ENCODE assay signal across 16 cellular contexts in the genomic region with DNA sequence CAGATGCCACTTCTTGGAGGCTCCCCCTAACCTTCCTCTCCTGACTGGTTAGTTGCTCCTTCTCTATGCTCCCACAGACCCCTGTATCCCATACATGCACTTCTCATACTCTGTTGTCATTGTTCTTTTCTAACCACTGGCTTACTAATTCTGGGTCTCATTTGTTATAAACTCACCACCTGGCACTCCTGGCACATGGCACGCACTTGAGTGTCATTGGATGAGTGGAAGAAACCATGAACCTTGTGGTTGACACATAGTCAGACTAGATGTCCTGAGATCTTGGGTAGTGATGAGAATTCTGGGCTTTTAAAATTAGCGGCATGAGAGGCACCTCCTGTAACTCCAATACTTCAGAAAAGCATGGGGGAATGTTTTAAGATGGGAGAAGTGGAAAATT. TPM values are rescaled to one million over a fixed set of nuclear protein-coding genes. Genes with fewer than 3 reads are reported as not detected.
DNase-seq lines count a peak whose midpoint lies in the region; ATAC-seq and TF ChIP-seq lines count a peak whose summit lies in the region.
"Had no signal": no experiment of that assay in that cellular context is flagged by ENCODE, and none has a peak within 500 bp of the region (broad histone marks: within the 10 kb centered on the region; RNA-seq: fewer than 3 reads in every experiment).

No MANE protein-coding gene starts in this region.

- peak overlapping the region; percentile 63 for H3K27ac Mint-ChIP-seq in activated CD8-positive, alpha-beta T cell treated with anti-CD3 and anti-CD28 coated beads for 36 hours
- H3K27ac Mint-ChIP-seq in activated CD8-positive, alpha-beta T cell treated with anti-CD3 and anti-CD28 coated beads, Interleukin-2, amount 10 ng/mL, durations not matched to agents 7 days and 5 days, result no peak overlapping the region
- H3K27ac Mint-ChIP-seq in activated T-helper 17 cell treated with anti-CD3 and anti-CD28 coated beads, Interleukin-2, amount 50 U/mL, for 72 hours, result peak overlapping the region; percentile 61

- no peak overlapping the region for H3K9ac ChIP-seq in BLaER1 treated with 17β-estradiol and CSF1 and Interleukin-3, amounts not matched to agents 10 nM and 100 nM
- H3K9ac ChIP-seq: BLaER1, KMS-11 had no signal

- POLR2A ChIA-PET in activated CD8-positive, alpha-beta T cell treated with anti-CD3 and anti-CD28 coated beads for 36 hours (lab: Charles Lee), result no interaction called here
- POLR2A ChIA-PET in activated CD8-positive, alpha-beta T cell treated with anti-CD3 and anti-CD28 coated beads, Interleukin-2, amount 10 ng/mL, durations not matched to agents 7 days and 5 days (lab: Charles Lee), result no interaction called here

- no peaks in the 10 kb centered on the region for H4K20me1 ChIP-seq in BLaER1 treated with 17β-estradiol and CSF1 and Interleukin-3, amounts not matched to agents 10 nM and 100 nM
- H4K20me1 ChIP-seq: BLaER1 had no signal

- peaks cover 33 to 55% (median 45%) of the 10 kb centered on the region in 10 experiments for H3K4me1 ChIP-seq in BLaER1 treated with 17β-estradiol and CSF1 and Interleukin-3, amounts not matched to agents 10 nM and 100 nM

- peaks cover 40% of the 10 kb centered on the region for H3K4me1 Mint-ChIP-seq in activated CD8-positive, alpha-beta T cell treated with anti-CD3 and anti-CD28 coated beads for 36 hours (ENCODE audit: low read depth)
- H3K4me1 Mint-ChIP-seq in activated CD8-positive, alpha-beta T cell treated with anti-CD3 and anti-CD28 coated beads, Interleukin-2, amount 10 ng/mL, durations not matched to agents 7 days and 5 days (ENCODE audit: low read depth), result peaks cover 36% of the 10 kb centered on the region
- H3K4me1 Mint-ChIP-seq in activated T-helper 17 cell treated with anti-CD3 and anti-CD28 coated beads, Interleukin-2, amount 50 U/mL, for 72 hours, result peaks cover 28% of the 10 kb centered on the region

- no peaks in the 10 kb centered on the region for H3K36me3 ChIP-seq in BLaER1 treated with 17β-estradiol and CSF1 and Interleukin-3, amounts not matched to agents 10 nM and 100 nM
- H3K36me3 ChIP-seq: BLaER1 had no signal

- peak; percentile 23 for DNase-seq in activated CD8-positive, alpha-beta T cell treated with anti-CD3 and anti-CD28 coated beads for 36 hours
- DNase-seq in activated CD8-positive, alpha-beta T cell treated with anti-CD3 and anti-CD28 coated beads, Interleukin-2, amount 10 ng/mL, durations not matched to agents 7 days and 5 days, result no peak
- DNase-seq in myocyte (ENCODE audit: low read depth) (peak; percentile 73), left ventricle myocardium superior (no peak), amygdala (lab: John Stamatoyannopoulos, UW) (no peak), NCI-H524 (lab: John Stamatoyannopoulos, UW) (no peak)
- DNase-seq: GF-D8, GOT3, NCI-H1436 treated with DMSO at 0.1 percent for 48 hours, NCI-H2029 treated with DMSO at 0.1 percent for 48 hours, NCI-H2171 treated with DMSO at 0.1 percent for 48 hours, NCI-H510A had no signal

- no peak overlapping the region for H3K4me3 Mint-ChIP-seq in activated CD8-positive, alpha-beta T cell treated with anti-CD3 and anti-CD28 coated beads for 36 hours
- no peak overlapping the region for H3K4me3 Mint-ChIP-seq in activated CD8-positive, alpha-beta T cell treated with anti-CD3 and anti-CD28 coated beads, Interleukin-2, amount 10 ng/mL, durations not matched to agents 7 days and 5 days
- H3K4me3 Mint-ChIP-seq in activated T-helper 17 cell treated with anti-CD3 and anti-CD28 coated beads, Interleukin-2, amount 50 U/mL, for 72 hours, result no peak overlapping the region

- intact Hi-C loops in activated CD8-positive, alpha-beta T cell treated with anti-CD3 and anti-CD28 coated beads for 36 hours (cut with micrococcal nuclease), result loop anchor here (10.0 kb wide), 1 partner anchor 232 kb away; no protein-coding TSS in a partner anchor
- intact Hi-C loops in left ventricle myocardium superior (cut with micrococcal nuclease), result loop anchor here (10.0 kb wide), 1 partner anchor 232 kb away; no protein-coding TSS in a partner anchor

- ATAC-seq in activated CD8-positive, alpha-beta T cell treated with anti-CD3 and anti-CD28 coated beads for 36 hours, result no peak
- ATAC-seq in activated CD8-positive, alpha-beta T cell treated with anti-CD3 and anti-CD28 coated beads, Interleukin-2, amount 10 ng/mL, durations not matched to agents 7 days and 5 days, result no peak
- peak; percentile 48 for ATAC-seq in activated T-helper 17 cell treated with anti-CD3 and anti-CD28 coated beads, Interleukin-2, amount 50 U/mL, for 72 hours (replicated peaks)
- no peak for ATAC-seq in left ventricle myocardium superior

- peak overlapping the region in 6 of 11 experiments; percentile 1 to 44 (median 22); a peak in 10 of 22 replicates for H3K4me2 ChIP-seq in BLaER1 treated with 17β-estradiol and CSF1 and Interleukin-3, amounts not matched to agents 10 nM and 100 nM
- H3K4me2 ChIP-seq: BLaER1, KMS-11 had no signal

- no peaks in the 10 kb centered on the region for H3K27me3 Mint-ChIP-seq in activated CD8-positive, alpha-beta T cell treated with anti-CD3 and anti-CD28 coated beads for 36 hours
- H3K27me3 Mint-ChIP-seq in activated CD8-positive, alpha-beta T cell treated with anti-CD3 and anti-CD28 coated beads, Interleukin-2, amount 10 ng/mL, durations not matched to agents 7 days and 5 days (ENCODE audit: low read depth), result no peaks in the 10 kb centered on the region
- no peaks in the 10 kb centered on the region for H3K27me3 Mint-ChIP-seq in activated T-helper 17 cell treated with anti-CD3 and anti-CD28 coated beads, Interleukin-2, amount 50 U/mL, for 72 hours

- H3K36me3 Mint-ChIP-seq in activated CD8-positive, alpha-beta T cell treated with anti-CD3 and anti-CD28 coated beads for 36 hours (ENCODE audit: low read depth), result peaks cover 5% of the 10 kb centered on the region
- peaks cover 2% of the 10 kb centered on the region for H3K36me3 Mint-ChIP-seq in activated CD8-positive, alpha-beta T cell treated with anti-CD3 and anti-CD28 coated beads, Interleukin-2, amount 10 ng/mL, durations not matched to agents 7 days and 5 days (ENCODE audit: low read depth)
- H3K36me3 Mint-ChIP-seq in activated T-helper 17 cell treated with anti-CD3 and anti-CD28 coated beads, Interleukin-2, amount 50 U/mL, for 72 hours (ENCODE audit: low read depth), result no peaks in the 10 kb centered on the region

- CTCF ChIA-PET in activated CD8-positive, alpha-beta T cell treated with anti-CD3 and anti-CD28 coated beads for 36 hours (lab: Charles Lee), result no interaction called here
- CTCF ChIA-PET in activated CD8-positive, alpha-beta T cell treated with anti-CD3 and anti-CD28 coated beads, Interleukin-2, amount 10 ng/mL, durations not matched to agents 7 days and 5 days (lab: Charles Lee), result interaction anchor here (1.6 kb wide), 1 partner anchor 12 kb away, joined by 8 read pairs; no protein-coding TSS in a partner anchor

- H3K9me3 ChIP-seq in BLaER1 treated with 17β-estradiol and CSF1 and Interleukin-3, amounts not matched to agents 10 nM and 100 nM (replicated peaks in 1 of 11), result no peaks in the 10 kb centered on the region
- H3K9me3 ChIP-seq: BLaER1 had no signal

- H3K27me3 ChIP-seq in BLaER1 treated with 17β-estradiol and CSF1 and Interleukin-3, amounts not matched to agents 10 nM and 100 nM, result no peaks in the 10 kb centered on the region
- H3K27me3 ChIP-seq: BLaER1 had no signal

- H3K9me3 Mint-ChIP-seq in activated CD8-positive, alpha-beta T cell treated with anti-CD3 and anti-CD28 coated beads for 36 hours, result no peaks in the 10 kb centered on the region
- no peaks in the 10 kb centered on the region for H3K9me3 Mint-ChIP-seq in activated CD8-positive, alpha-beta T cell treated with anti-CD3 and anti-CD28 coated beads, Interleukin-2, amount 10 ng/mL, durations not matched to agents 7 days and 5 days (ENCODE audit: insufficient read depth)
- no peaks in the 10 kb centered on the region for H3K9me3 Mint-ChIP-seq in activated T-helper 17 cell treated with anti-CD3 and anti-CD28 coated beads, Interleukin-2, amount 50 U/mL, for 72 hours

- peak overlapping the region in 1 of 11 experiments; percentile 21; a peak in 1 of 22 replicates for H3K27ac ChIP-seq in BLaER1 treated with 17β-estradiol and CSF1 and Interleukin-3, amounts not matched to agents 10 nM and 100 nM
- H3K27ac ChIP-seq: BLaER1, KMS-11 had no signal

- no peak for TF ChIP-seq CTCF in activated CD8-positive, alpha-beta T cell treated with anti-CD3 and anti-CD28 coated beads for 36 hours (IDR thresholded peaks at IDR 0.05)

- H3K4me3 ChIP-seq in BLaER1 treated with 17β-estradiol and CSF1 and Interleukin-3, amounts not matched to agents 10 nM and 100 nM, result no peak overlapping the region
- H3K4me3 ChIP-seq: BLaER1 had no signal

RNA-seq across cellular contexts. Expression of a gene that starts 49.3 kb away (rescaled TPM):
- total RNA-seq in activated CD8-positive, alpha-beta T cell treated with anti-CD3 and anti-CD28 coated beads for 36 hours, result 1 to 10 TPM; 3.8 to 5.2 TPM
- 10 to 100 TPM in 1 of 2 experiments, 1 to 10 TPM in 1; 9.7 to 10.0 TPM for total RNA-seq in activated CD8-positive, alpha-beta T cell treated with anti-CD3 and anti-CD28 coated beads, Interleukin-2, amount 10 ng/mL, durations not matched to agents 7 days and 5 days
- 1 to 10 TPM; 4.3 to 6.5 TPM for total RNA-seq in activated T-helper 17 cell treated with anti-CD3 and anti-CD28 coated beads, Interleukin-2, amount 50 U/mL, for 72 hours
- 16.8 and 20.8 TPM in 2 replicates for total RNA-seq in myocyte
- 7.5 TPM for polyA plus RNA-seq in myocyte (2012)
- 2.0 TPM for total RNA-seq in left ventricle myocardium superior

RNA-seq across cellular contexts. Expression of a gene that starts 51.6 kb away (rescaled TPM):
- total RNA-seq in activated CD8-positive, alpha-beta T cell treated with anti-CD3 and anti-CD28 coated beads for 36 hours, result 1 to 10 TPM; 2.5 TPM
- 10 to 100 TPM; 11.0 to 12.0 TPM for total RNA-seq in activated CD8-positive, alpha-beta T cell treated with anti-CD3 and anti-CD28 coated beads, Interleukin-2, amount 10 ng/mL, durations not matched to agents 7 days and 5 days
- total RNA-seq in activated T-helper 17 cell treated with anti-CD3 and anti-CD28 coated beads, Interleukin-2, amount 50 U/mL, for 72 hours, result 1 to 10 TPM; 3.4 to 3.7 TPM
- total RNA-seq in myocyte, result 5.3 and 10.7 TPM in 2 replicates
- polyA plus RNA-seq in myocyte (2012), result 58.9 TPM
- total RNA-seq in left ventricle myocardium superior, result 3.3 TPM

Comparison
In these comparisons a context has a peak if more than half of its experiments do, and no peak if none do; other contexts are left out.
1. DNase-seq: peak in activated CD8-positive, alpha-beta T cell treated with anti-CD3 and anti-CD28 coated beads for 36 hours (single experiment) and myocyte (single experiment); none in activated CD8-positive, alpha-beta T cell treated with anti-CD3 and anti-CD28 coated beads, Interleukin-2, amount 10 ng/mL, durations not matched to agents 7 days and 5 days (single experiment), left ventricle myocardium superior (single experiment), amygdala (0 of 56) and NCI-H524 (0 of 2).